Comparison of ENCODE assay signal across 9 cellular contexts in the genomic region with DNA sequence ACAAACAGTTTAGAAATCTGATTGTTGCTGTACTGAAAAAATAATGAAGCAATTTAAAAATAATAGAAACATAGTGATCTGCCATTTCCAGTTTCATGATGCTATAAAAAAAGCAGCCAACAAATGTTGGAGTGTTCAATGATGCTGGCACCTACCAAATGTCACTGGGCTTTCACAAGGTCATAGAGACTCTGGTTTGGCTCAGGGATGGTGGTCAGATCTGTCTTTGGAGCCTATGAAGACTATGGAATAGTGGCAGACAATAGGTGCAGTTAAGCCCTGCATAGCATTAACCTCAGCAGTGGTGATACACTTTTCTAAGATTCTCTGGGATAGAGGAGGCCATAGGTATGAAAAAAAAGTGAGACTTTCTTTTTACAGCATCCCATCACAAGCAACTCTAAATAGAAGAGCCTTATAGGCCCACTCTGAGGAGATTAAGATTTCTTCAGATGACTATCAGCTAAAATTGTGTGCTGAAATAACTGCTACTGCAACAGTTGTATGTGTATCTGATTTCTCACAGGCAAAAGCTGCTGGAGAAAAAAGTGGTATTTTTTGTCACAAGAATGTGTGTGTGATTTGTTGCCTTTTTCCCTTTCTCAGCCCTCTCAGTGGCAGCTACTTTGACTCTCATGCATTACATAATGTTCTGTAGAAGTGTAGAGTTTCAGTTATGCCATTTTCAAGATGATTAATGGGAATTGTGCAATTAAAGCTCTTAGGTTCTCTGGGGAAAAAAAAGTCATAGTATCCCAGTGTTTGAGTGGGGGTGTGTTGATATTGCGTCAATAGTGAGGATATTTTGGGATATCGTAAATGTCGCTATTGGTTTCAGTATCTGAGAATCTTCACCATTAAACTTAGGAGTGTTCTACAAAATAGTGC.
DNase-seq lines count a peak whose midpoint lies in the region; ATAC-seq and TF ChIP-seq lines count a peak whose summit lies in the region.
"Had no signal": no experiment of that assay in that cellular context is flagged by ENCODE, and none has a peak within 500 bp of the region (broad histone marks: within the 10 kb centered on the region; RNA-seq: fewer than 3 reads in every experiment).

No MANE protein-coding gene starts in this region.

- intact Hi-C loops in left ventricle myocardium superior (cut with micrococcal nuclease) = no loop called here

- ATAC-seq in T-cell (replicated peaks in 1 of 4) (no peak), left ventricle myocardium superior (peak; percentile 51), HG03108 (IDR thresholded peaks at IDR 0.05; ENCODE audit: unreplicated experiment) (no peak), HG02798 (IDR thresholded peaks at IDR 0.05; ENCODE audit: poor library complexity, unreplicated experiment) (no peak)

- peaks cover 59% of the 10 kb centered on the region for H3K4me1 ChIP-seq in suprapubic skin

- H3K27me3 Mint-ChIP-seq in T-cell = no peaks in the 10 kb centered on the region

- CTCF ChIA-PET in T-cell (lab: Charles Lee) = interaction anchor here in 1 of 2 donors (0.7 to 1.1 kb wide), 3 partner anchors 38 to 86 kb away, joined by 3 to 4 read pairs (median 4); no protein-coding TSS in a partner anchor

- H3K27ac ChIP-seq in suprapubic skin = peak overlapping the region; percentile 82
- H3K27ac ChIP-seq: 22Rv1 had no signal

- peak overlapping the region in 1 of 3 donors; percentile 15 for H3K4me3 Mint-ChIP-seq in T-cell

- H3K4me3 ChIP-seq in suprapubic skin = peak overlapping the region; percentile 3

- TF ChIP-seq EP300 in suprapubic skin (IDR thresholded peaks at IDR 0.05) = no peak

- POLR2A ChIA-PET in T-cell (lab: Charles Lee) = no interaction called here

- DNase-seq in NCI-H1417 (lab: John Stamatoyannopoulos, UW) = peak; percentile 46 to 85 (median 83)
- DNase-seq in NCI-H1417 treated with DMSO at 0.1 percent for 48 hours (lab: John Stamatoyannopoulos, UW) = no peak
- no peak for DNase-seq in T-cell
- no peak for DNase-seq in left ventricle myocardium superior
- no peak for DNase-seq in suprapubic skin (ENCODE audit: low spot score in 2 of 2)
- DNase-seq in NCI-H1694 treated with DMSO at 0.1 percent for 48 hours (lab: John Stamatoyannopoulos, UW) = no peak

- peak overlapping the region; percentile 64 to 77 for H3K27ac Mint-ChIP-seq in T-cell

- H3K36me3 ChIP-seq in suprapubic skin = no peaks in the 10 kb centered on the region

- no peaks in the 10 kb centered on the region for H3K27me3 ChIP-seq in suprapubic skin

- TF ChIP-seq POLR2A in suprapubic skin (IDR thresholded peaks at IDR 0.05) = no peak

- 58% methylated on average over 3 of the region's 3 CpGs for WGBS in suprapubic skin

- H3K4me1 Mint-ChIP-seq in T-cell = peaks cover 78 to 82% (median 81%) of the 10 kb centered on the region in 3 donors

- H3K36me3 Mint-ChIP-seq in T-cell = peaks cover 35% of the 10 kb centered on the region

- no peaks in the 10 kb centered on the region for H3K9me3 Mint-ChIP-seq in T-cell

- TF ChIP-seq CTCF in suprapubic skin (IDR thresholded peaks at IDR 0.05) = no peak

- no peaks in the 10 kb centered on the region for H3K9me3 ChIP-seq in suprapubic skin

Comparison
In these comparisons a context has a peak if more than half of its experiments do, and no peak if none do; other contexts are left out.
1. DNase-seq: peak in NCI-H1417 (3 of 3); none in NCI-H1417 treated with DMSO at 0.1 percent for 48 hours (single experiment), T-cell (0 of 34), left ventricle myocardium superior (single experiment), suprapubic skin (0 of 2) and NCI-H1694 treated with DMSO at 0.1 percent for 48 hours (single experiment).